22 cellular contexts compared by ENCODE assay signal in genomic region chrX:7156879-7157278, GRCh38. TPM values are rescaled to one million over a fixed set of nuclear protein-coding genes. Genes with fewer than 3 reads are reported as not detected.
DNase-seq lines count a peak whose midpoint lies in the region; ATAC-seq, FAIRE-seq and TF ChIP-seq lines count a peak whose summit lies in the region.
"Had no signal": no experiment of that assay in that cellular context is flagged by ENCODE, and none has a peak within 500 bp of the region (broad histone marks: within the 10 kb centered on the region; RNA-seq: fewer than 3 reads in every experiment).

No MANE protein-coding gene starts in this region.

- H2AK5ac ChIP-seq in IMR-90 (ENCODE audit: low read depth, low read length), result no peak overlapping the region

- FAIRE-seq in HepG2 (lab: Jason Lieb, UNC), result no peak
- FAIRE-seq: A204.1, D721Med, G401.6 had no signal

- intact Hi-C loops in HepG2 (cut with micrococcal nuclease; ENCODE audit: unreplicated experiment), result no loop called here
- intact Hi-C loops in right lobe of liver (cut with DNase I), result no loop called here
- intact Hi-C loops in IMR-90 (cut with micrococcal nuclease), result no loop called here

- H3K9me3 Mint-ChIP-seq in WTC11 (no peaks in the 10 kb centered on the region), neural crest cell (no peaks in the 10 kb centered on the region), osteocyte (ENCODE audit: unreplicated experiment) (no peaks in the 10 kb centered on the region)
- H3K9me3 Mint-ChIP-seq: CD4-positive, alpha-beta T cell; CD8-positive, alpha-beta T cell had no signal

- H3K27ac ChIP-seq in HepG2 (ENCODE audit: extremely low read length, insufficient read depth, low read length), result no peak overlapping the region
- no peak overlapping the region for H3K27ac ChIP-seq in right lobe of liver
- no peak overlapping the region for H3K27ac ChIP-seq in IMR-90 (ENCODE audit: insufficient read depth, low read length)
- no peak overlapping the region for H3K27ac ChIP-seq in SK-N-SH (ENCODE audit: low read depth in 2 of 2, low read length in 1 of 2)
- H3K27ac ChIP-seq: BLaER1 treated with 17β-estradiol and CSF1 and Interleukin-3, amounts not matched to agents 10 nM and 100 nM; C4-2B had no signal

- no peak for TF ChIP-seq POLR2A in HepG2 (IDR thresholded peaks at IDR 0.05; ENCODE audit: insufficient read depth in 1 of 2, low read depth in 2 of 2, low read length in 2 of 2)
- no peak for TF ChIP-seq POLR2A in right lobe of liver (IDR thresholded peaks at IDR 0.05)
- no peak for TF ChIP-seq POLR2A in IMR-90 (IDR thresholded peaks at IDR 0.05; ENCODE audit: low read depth, low read length)

- H3K27me3 ChIP-seq in HepG2 (ENCODE audit: control insufficient read depth in 1 of 2, insufficient read depth in 2 of 2, low read length in 2 of 2), result no peaks in the 10 kb centered on the region
- H3K27me3 ChIP-seq in right lobe of liver, result no peaks in the 10 kb centered on the region
- peaks cover 8% of the 10 kb centered on the region; the same call in 1 of the 2 replicates for H3K27me3 ChIP-seq in IMR-90 (ENCODE audit: control insufficient read depth, insufficient read depth, low read length)
- H3K27me3 ChIP-seq in SK-N-SH (ENCODE audit: insufficient read depth), result no peaks in the 10 kb centered on the region
- H3K27me3 ChIP-seq: BLaER1 treated with 17β-estradiol and CSF1 and Interleukin-3, amounts not matched to agents 10 nM and 100 nM had no signal

- H2BK15ac ChIP-seq in IMR-90 (ENCODE audit: low read depth, low read length), result no peak overlapping the region

- H3K56ac ChIP-seq in IMR-90 (ENCODE audit: extremely low read depth, insufficient read depth, low read length), result no peak overlapping the region

- no peak for DNase-seq in HepG2 (ENCODE audit: low spot score)
- no peak for DNase-seq in right lobe of liver
- no peak for DNase-seq in IMR-90
- DNase-seq in WTC11 (ENCODE audit: low spot score), result no peak
- no peak for DNase-seq in neural crest cell (ENCODE audit: low read depth, low spot score)
- DNase-seq in SK-N-SH, result no peak
- DNase-seq in osteocyte (ENCODE audit: extremely low spot score, unreplicated experiment), result no peak
- DNase-seq in AML-193 (lab: John Stamatoyannopoulos, UW), result no peak
- DNase-seq: 8988T; ACHN; Caco-2; Calu3; CD4-positive, alpha-beta T cell; CD8-positive, alpha-beta T cell; DMS79 treated with DMSO at 0.1 percent for 48 hours; GF-D8 had no signal

- dilution Hi-C loops in IMR-90 (cut with HindIII; ENCODE audit: low sequenced_read_pairs, unreplicated experiment), result no loop called here

- no peaks in the 10 kb centered on the region for H3K79me1 ChIP-seq in IMR-90 (ENCODE audit: low read depth in 1 of 2, low read length in 2 of 2)

- TF ChIP-seq EP300 in HepG2 (IDR thresholded peaks at IDR 0.05; ENCODE audit: low read depth in 2 of 2, low read length in 2 of 2) (no peak), HepG2 (CRISPR knock-in tag; IDR thresholded peaks at IDR 0.05; ENCODE audit: borderline replicate concordance) (no peak), SK-N-SH (IDR thresholded peaks at IDR 0.05; ENCODE audit: borderline replicate concordance in 1 of 2, low read depth in 1 of 2, low read length in 1 of 2) (no peak)

- no TSS peak for BruUV-seq in HepG2 (replicated peaks; lab: Mats Ljungman, UMichigan)
- no TSS peak for BruUV-seq in IMR-90 (replicated peaks; lab: Mats Ljungman, UMichigan)

- no peak overlapping the region for H2BK120ac ChIP-seq in IMR-90 (ENCODE audit: low read depth, low read length)

- H3K4me3 ChIP-seq in HepG2 (replicated peaks in 1 of 3; ENCODE audit: insufficient read depth in 1 of 3, low read depth in 2 of 3, low read length in 3 of 3) (no peak overlapping the region), right lobe of liver (no peak overlapping the region), IMR-90 (ENCODE audit: insufficient read depth, low read depth, low read length) (no peak overlapping the region), SK-N-SH (ENCODE audit: low read depth in 2 of 2, low read length in 1 of 2) (no peak overlapping the region)
- H3K4me3 ChIP-seq: BLaER1 treated with 17β-estradiol and CSF1 and Interleukin-3, amounts not matched to agents 10 nM and 100 nM had no signal

- no peak for TF ChIP-seq RAD21 in HepG2 (CRISPR knock-in tag; IDR thresholded peaks at IDR 0.05)
- no peak for TF ChIP-seq RAD21 in IMR-90 (IDR thresholded peaks at IDR 0.05; ENCODE audit: low read length)
- TF ChIP-seq RAD21 in SK-N-SH (IDR thresholded peaks at IDR 0.05; ENCODE audit: low read length), result no peak

- H2AK9ac ChIP-seq in IMR-90 (replicated peaks; ENCODE audit: low read depth, low read length, poor library complexity), result no peak overlapping the region

- POLR2A ChIA-PET in HepG2 (lab: Yijun Ruan, JAX) (no interaction called here), IMR-90 (lab: Charles Lee; ENCODE audit: unreplicated experiment) (no interaction called here), WTC11 (lab: Charles Lee) (no interaction called here), SK-N-SH (lab: Yijun Ruan, JAX) (no interaction called here)

- no peaks in the 10 kb centered on the region for H3K9me2 ChIP-seq in SK-N-SH

- H4K5ac ChIP-seq in IMR-90 (ENCODE audit: low read depth, low read length), result no peak overlapping the region

- H3K4me1 Mint-ChIP-seq in WTC11 (peaks cover 30% of the 10 kb centered on the region), neural crest cell (peaks cover 18% of the 10 kb centered on the region), osteocyte (ENCODE audit: unreplicated experiment) (peaks cover 30% of the 10 kb centered on the region)
- H3K4me1 Mint-ChIP-seq: B cell had no signal

- H3K9me3 ChIP-seq in HepG2 (ENCODE audit: low read length) (no peaks in the 10 kb centered on the region), right lobe of liver (no peaks in the 10 kb centered on the region), IMR-90 (ENCODE audit: control insufficient read depth, insufficient read depth, low read length) (no peaks in the 10 kb centered on the region), SK-N-SH (no peaks in the 10 kb centered on the region)
- H3K9me3 ChIP-seq: BLaER1 treated with 17β-estradiol and CSF1 and Interleukin-3, amounts not matched to agents 10 nM and 100 nM; Caco-2 had no signal

- CTCF ChIA-PET in HepG2 (lab: Yijun Ruan, JAX; ENCODE audit: low intra/inter-chr PET ratio, low total read pairs), result no interaction called here
- CTCF ChIA-PET in IMR-90 (lab: Yijun Ruan, JAX), result no interaction called here
- CTCF ChIA-PET in WTC11 (lab: Charles Lee), result interaction anchor here (1.0 kb wide), 1 partner anchor 14 kb away, joined by 3 read pairs; no protein-coding TSS in a partner anchor
- CTCF ChIA-PET in SK-N-SH (lab: Yijun Ruan, JAX), result interaction anchor here (1.4 kb wide), 1 partner anchor 14 kb away, joined by 4 read pairs; no protein-coding TSS in a partner anchor

- TF ChIP-seq CTCF in HepG2 (CRISPR knock-in tag; IDR thresholded peaks at IDR 0.05) (no peak), right lobe of liver (IDR thresholded peaks at IDR 0.05) (no peak), IMR-90 (conservative IDR thresholded peaks at IDR 0.05; ENCODE audit: low read depth, low read length) (no peak), WTC11 (IDR thresholded peaks at IDR 0.05) (no peak), neural crest cell (conservative IDR thresholded peaks at IDR 0.05) (no peak), SK-N-SH (IDR thresholded peaks at IDR 0.05) (no peak), osteocyte (IDR thresholded peaks at IDR 0.05) (no peak)

- WGBS in HepG2 (ENCODE audit: low lambda C conversion rate), result 70% methylated on average over 3 of the region's 3 CpGs
- 86% methylated on average over 3 of the region's 3 CpGs for WGBS in right lobe of liver (ENCODE audit: insufficient coverage, low coverage, low lambda C conversion rate, missing lambda C conversion rate)
- WGBS in IMR-90 (ENCODE audit: extremely low coverage in 2 of 2, insufficient read length in 1 of 2), 2 experiments, result 60% methylated on average over 2 of the region's 3 CpGs; no CpG with 5 or more reads in 1 of the 2 experiments
- WGBS in SK-N-SH (ENCODE audit: low lambda C conversion rate), result 40% methylated on average over 3 of the region's 3 CpGs

- no peaks in the 10 kb centered on the region for H3K36me3 ChIP-seq in HepG2 (replicated peaks in 1 of 2; ENCODE audit: control insufficient read depth in 1 of 2, insufficient read depth in 2 of 2, low read length in 2 of 2)
- H3K36me3 ChIP-seq in right lobe of liver, result no peaks in the 10 kb centered on the region
- H3K36me3 ChIP-seq in IMR-90 (ENCODE audit: control insufficient read depth, insufficient read depth, low read length), result no peaks in the 10 kb centered on the region
- no peaks in the 10 kb centered on the region for H3K36me3 ChIP-seq in SK-N-SH (replicated peaks in 1 of 2; ENCODE audit: control insufficient read depth in 1 of 2, insufficient read depth in 2 of 2, low read length in 1 of 2)

- H4K20me1 ChIP-seq in HepG2 (ENCODE audit: insufficient read depth, low read length), result no peaks in the 10 kb centered on the region
- H4K20me1 ChIP-seq in IMR-90 (ENCODE audit: insufficient read depth, low read length), result no peaks in the 10 kb centered on the region
- H4K20me1 ChIP-seq in SK-N-SH (ENCODE audit: insufficient read depth), result no peaks in the 10 kb centered on the region

- no peak for ATAC-seq in HepG2
- ATAC-seq in right lobe of liver, result no peak
- ATAC-seq in IMR-90 (ENCODE audit: low read depth), result no peak
- ATAC-seq in WTC11, result no peak
- ATAC-seq: CD8-positive, alpha-beta T cell had no signal

- no peaks in the 10 kb centered on the region; the same call in 1 of the 2 replicates for H3K27me3 Mint-ChIP-seq in WTC11 (ENCODE audit: low read depth)
- H3K27me3 Mint-ChIP-seq in neural crest cell (ENCODE audit: low read depth), result peaks cover 10% of the 10 kb centered on the region
- H3K27me3 Mint-ChIP-seq in osteocyte (ENCODE audit: unreplicated experiment), result no peaks in the 10 kb centered on the region
- H3K27me3 Mint-ChIP-seq: B cell; CD4-positive, alpha-beta T cell had no signal

- H3K4me1 ChIP-seq in HepG2 (ENCODE audit: insufficient read depth, low read length) (peaks cover 25% of the 10 kb centered on the region), right lobe of liver (no peaks in the 10 kb centered on the region), IMR-90 (ENCODE audit: control insufficient read depth, insufficient read depth, low read length) (no peaks in the 10 kb centered on the region; the same call in 1 of the 2 replicates), SK-N-SH (ENCODE audit: control insufficient read depth in 1 of 2, insufficient read depth in 2 of 2, low read depth in 1 of 2, low read length in 1 of 2) (no peaks in the 10 kb centered on the region)
- H3K4me1 ChIP-seq: Caco-2 had no signal

- H3K4me3 Mint-ChIP-seq in WTC11 (no peak overlapping the region), neural crest cell (no peak overlapping the region), osteocyte (ENCODE audit: unreplicated experiment) (no peak overlapping the region)
- H3K4me3 Mint-ChIP-seq: B cell; CD4-positive, alpha-beta T cell; CD8-positive, alpha-beta T cell had no signal

- no peak overlapping the region for H3K4ac ChIP-seq in IMR-90 (ENCODE audit: low read depth, low read length)

- H2AFZ ChIP-seq in HepG2 (ENCODE audit: low read length) (no peak overlapping the region), IMR-90 (replicated peaks; ENCODE audit: low read length, poor library complexity) (no peak overlapping the region), SK-N-SH (ENCODE audit: low read depth) (no peak overlapping the region)

- H3K18ac ChIP-seq in IMR-90 (ENCODE audit: low read depth, low read length), result no peak overlapping the region

- no peak overlapping the region for H2BK5ac ChIP-seq in IMR-90 (ENCODE audit: low read depth, low read length, poor library complexity, severe bottlenecking)

- in situ Hi-C loops in HepG2 (cut with HindIII; ENCODE audit: extremely low pct_ligation_motif_present, low pct_unique_long_range_greater_than_20kb), result no loop called here
- in situ Hi-C loops in IMR-90 (cut with MboI; ENCODE audit: low sequenced_read_pairs), result no loop called here

- H4K8ac ChIP-seq in IMR-90 (ENCODE audit: low read depth in 2 of 2, low read length in 2 of 2), result no peak overlapping the region

- H3K27ac Mint-ChIP-seq in WTC11, result no peak overlapping the region
- H3K27ac Mint-ChIP-seq in neural crest cell (ENCODE audit: unreplicated experiment), result peak overlapping the region; percentile 31
- no peak overlapping the region for H3K27ac Mint-ChIP-seq in osteocyte (ENCODE audit: unreplicated experiment)
- H3K27ac Mint-ChIP-seq: B cell; CD4-positive, alpha-beta T cell; CD8-positive, alpha-beta T cell had no signal

- H3K9ac ChIP-seq in HepG2 (ENCODE audit: insufficient read depth, low read depth, low read length), result no peak overlapping the region
- H3K9ac ChIP-seq in IMR-90 (ENCODE audit: low read depth, low read length), result no peak overlapping the region
- H3K9ac ChIP-seq in SK-N-SH, result no peak overlapping the region
- H3K9ac ChIP-seq: BLaER1 treated with 17β-estradiol and CSF1 and Interleukin-3, amounts not matched to agents 10 nM and 100 nM had no signal

- no peaks in the 10 kb centered on the region for H3F3A ChIP-seq in SK-N-SH (replicated peaks; ENCODE audit: insufficient read depth)

- no peak overlapping the region for H3K23ac ChIP-seq in IMR-90 (ENCODE audit: low read depth, low read length)

- H4K91ac ChIP-seq in IMR-90 (ENCODE audit: insufficient read depth, low read depth, low read length), result no peak overlapping the region

- H3K4me2 ChIP-seq in HepG2 (ENCODE audit: low read depth, low read length), result no peak overlapping the region
- no peak overlapping the region for H3K4me2 ChIP-seq in IMR-90 (ENCODE audit: low read depth, low read length)
- H3K4me2 ChIP-seq in SK-N-SH, result no peak overlapping the region
- H3K4me2 ChIP-seq: BLaER1 treated with 17β-estradiol and CSF1 and Interleukin-3, amounts not matched to agents 10 nM and 100 nM had no signal

- H3K36me3 Mint-ChIP-seq in WTC11 (no peaks in the 10 kb centered on the region), neural crest cell (ENCODE audit: low read depth) (no peaks in the 10 kb centered on the region), osteocyte (ENCODE audit: unreplicated experiment) (no peaks in the 10 kb centered on the region)
- H3K36me3 Mint-ChIP-seq: CD8-positive, alpha-beta T cell had no signal

- H3K9me1 ChIP-seq in IMR-90 (ENCODE audit: insufficient read depth, low read length), result no peaks in the 10 kb centered on the region

- H3K79me2 ChIP-seq in HepG2 (ENCODE audit: insufficient read depth, low read length) (no peaks in the 10 kb centered on the region), SK-N-SH (ENCODE audit: insufficient read depth) (no peaks in the 10 kb centered on the region)

- no peak overlapping the region for H3K14ac ChIP-seq in IMR-90 (replicated peaks; ENCODE audit: low read depth, low read length)

- H2BK20ac ChIP-seq in IMR-90 (ENCODE audit: low read depth, low read length), result no peak overlapping the region

RNA-seq across cellular contexts. Expression of gene PUDP, which starts 8.9 kb away (rescaled TPM):
- total RNA-seq in HepG2 (2016; rRNA removed; fragmentation: Illumina TruSeq; extraction: Trizol) (7.5 and 16.3 TPM in 2 replicates), right lobe of liver (10 to 100 TPM in 4 of 6 experiments, 1 to 10 TPM in 2; 8.8 to 18.4 (median 11.8) TPM), IMR-90 (2012; rRNA removed) (22.2 and 25.0 TPM in 2 replicates), WTC11 (2021) (20.8 to 22.2 TPM (median 21.7 TPM) in 3 replicates), neural crest cell (75.0 and 75.8 TPM in 2 replicates), osteocyte (18.4 and 21.9 TPM in 2 replicates)
- 1.9 and 2.0 TPM in 2 replicates for total RNA-seq in HepG2 (2016; cell fraction: cytosol; rRNA removed; fragmentation: Illumina TruSeq; extraction: Trizol; ENCODE audit: low read depth)
- total RNA-seq in HepG2 (2016; cell fraction: insoluble cytoplasmic fraction; rRNA removed; fragmentation: Illumina TruSeq; extraction: Trizol), result 7.1 and 17.4 TPM in 2 replicates
- total RNA-seq in HepG2 (2016; cell fraction: membrane; rRNA removed; fragmentation: Illumina TruSeq; extraction: Trizol), result 8.8 and 9.0 TPM in 2 replicates
- 7.7 and 8.1 TPM in 2 replicates for total RNA-seq in HepG2 (2016; cell fraction: nucleus; rRNA removed; fragmentation: Illumina TruSeq; extraction: Trizol)
- polyA plus RNA-seq in HepG2 (2011; rRNA removed) (17.7 and 23.5 TPM in 2 replicates), IMR-90 (2012; rRNA removed) (28.6 and 29.4 TPM in 2 replicates), SK-N-SH (2012; rRNA removed) (23.0 and 23.2 TPM in 2 replicates)
- polyA plus RNA-seq in HepG2 (2011; cell fraction: cytosol; rRNA removed), result 17.5 and 21.4 TPM in 2 replicates
- 5.4 and 6.3 TPM in 2 replicates for polyA plus RNA-seq in HepG2 (2011; cell fraction: nucleus; rRNA removed)
- polyA plus RNA-seq in HepG2 (2012), result 17.4 and 19.4 TPM in 2 replicates
- 3.0 and 3.9 TPM in 2 replicates for polyA plus RNA-seq in HepG2 (2016; cell fraction: cytosol; fragmentation: Illumina TruSeq; extraction: Trizol; ENCODE audit: low read depth)
- polyA plus RNA-seq in HepG2 (2016; cell fraction: insoluble cytoplasmic fraction; fragmentation: Illumina TruSeq; extraction: Trizol; ENCODE audit: low read depth), result 32.6 and 35.0 TPM in 2 replicates
- polyA plus RNA-seq in HepG2 (2016; cell fraction: membrane; fragmentation: Illumina TruSeq; extraction: Trizol; ENCODE audit: low read depth), result 10.4 and 10.6 TPM in 2 replicates
- 11.5 and 12.1 TPM in 2 replicates for polyA plus RNA-seq in HepG2 (2016; cell fraction: nucleus; fragmentation: Illumina TruSeq; extraction: Trizol; ENCODE audit: insufficient read depth, low read depth)
- 18.1 and 31.8 TPM in 2 replicates for polyA minus RNA-seq in HepG2 (2011; rRNA and poly(A)+ RNA removed; ENCODE audit: low replicate concordance)
- 10.1 and 12.8 TPM in 2 replicates for polyA minus RNA-seq in HepG2 (2011; cell fraction: cytosol; rRNA and poly(A)+ RNA removed)
- polyA minus RNA-seq in HepG2 (2011; cell fraction: nucleus; rRNA and poly(A)+ RNA removed), result 14.5 and 17.7 TPM in 2 replicates
- polyA plus RNA-seq in IMR-90 (2012; cell fraction: cytosol; rRNA removed), result 19.5 and 44.1 TPM in 2 replicates
- polyA plus RNA-seq in IMR-90 (2012; cell fraction: nucleus; rRNA removed; ENCODE audit: low replicate concordance), result 9.6 and 13.2 TPM in 2 replicates
- 24.7 and 26.4 TPM in 2 replicates for polyA plus RNA-seq in SK-N-SH (2012; cell fraction: cytosol; rRNA removed)
- polyA plus RNA-seq in SK-N-SH (2012; cell fraction: nucleus; rRNA removed), result 12.3 and 12.4 TPM in 2 replicates

RNA-seq across cellular contexts. Expression of gene STS, which starts 9.4 kb away (rescaled TPM):
- total RNA-seq in HepG2 (2016; rRNA removed; fragmentation: Illumina TruSeq; extraction: Trizol) (1.5 and 2.0 TPM in 2 replicates), right lobe of liver (10 to 100 TPM in 4 of 6 experiments, 1 to 10 TPM in 2; 4.7 to 12.8 (median 10.7) TPM), IMR-90 (2012; rRNA removed) (3.4 and 3.6 TPM in 2 replicates), WTC11 (2021) (0.87 to 1.3 TPM (median 0.96 TPM) in 3 replicates), neural crest cell (6.3 and 6.9 TPM in 2 replicates), osteocyte (13.3 and 13.5 TPM in 2 replicates)
- total RNA-seq in HepG2 (2016; cell fraction: cytosol; rRNA removed; fragmentation: Illumina TruSeq; extraction: Trizol; ENCODE audit: low read depth), result 0.40 and 0.53 TPM in 2 replicates
- total RNA-seq in HepG2 (2016; cell fraction: insoluble cytoplasmic fraction; rRNA removed; fragmentation: Illumina TruSeq; extraction: Trizol), result 1.6 and 2.1 TPM in 2 replicates
- 1.9 TPM in 2 replicates for total RNA-seq in HepG2 (2016; cell fraction: membrane; rRNA removed; fragmentation: Illumina TruSeq; extraction: Trizol)
- total RNA-seq in HepG2 (2016; cell fraction: nucleus; rRNA removed; fragmentation: Illumina TruSeq; extraction: Trizol), result 1.4 and 1.7 TPM in 2 replicates
- polyA plus RNA-seq in HepG2 (2011; rRNA removed) (0.87 and 0.88 TPM in 2 replicates), IMR-90 (2012; rRNA removed) (2.4 and 2.6 TPM in 2 replicates), SK-N-SH (2012; rRNA removed) (1.1 and 1.4 TPM in 2 replicates)
- polyA plus RNA-seq in HepG2 (2011; cell fraction: cytosol; rRNA removed), result 0.60 and 0.95 TPM in 2 replicates
- 0.32 and 0.54 TPM in 2 replicates for polyA plus RNA-seq in HepG2 (2011; cell fraction: nucleus; rRNA removed)
- polyA plus RNA-seq in HepG2 (2012), result 1.0 and 1.2 TPM in 2 replicates
- polyA plus RNA-seq in HepG2 (2016; cell fraction: cytosol; fragmentation: Illumina TruSeq; extraction: Trizol; ENCODE audit: low read depth), result 0.45 and 0.62 TPM in 2 replicates
- polyA plus RNA-seq in HepG2 (2016; cell fraction: insoluble cytoplasmic fraction; fragmentation: Illumina TruSeq; extraction: Trizol; ENCODE audit: low read depth), result 2.5 TPM in 2 replicates
- polyA plus RNA-seq in HepG2 (2016; cell fraction: membrane; fragmentation: Illumina TruSeq; extraction: Trizol; ENCODE audit: low read depth), result 1.7 and 2.0 TPM in 2 replicates
- polyA plus RNA-seq in HepG2 (2016; cell fraction: nucleus; fragmentation: Illumina TruSeq; extraction: Trizol; ENCODE audit: insufficient read depth, low read depth), result 1.5 and 1.7 TPM in 2 replicates
- 2.4 and 36.0 TPM in 2 replicates for polyA minus RNA-seq in HepG2 (2011; rRNA and poly(A)+ RNA removed; ENCODE audit: low replicate concordance)
- 1.2 and 2.6 TPM in 2 replicates for polyA minus RNA-seq in HepG2 (2011; cell fraction: cytosol; rRNA and poly(A)+ RNA removed)
- 1.0 and 2.4 TPM in 2 replicates for polyA minus RNA-seq in HepG2 (2011; cell fraction: nucleus; rRNA and poly(A)+ RNA removed)
- 0.96 and 1.2 TPM in 2 replicates for polyA plus RNA-seq in IMR-90 (2012; cell fraction: cytosol; rRNA removed)
- 0.35 and 1.4 TPM in 2 replicates for polyA plus RNA-seq in IMR-90 (2012; cell fraction: nucleus; rRNA removed; ENCODE audit: low replicate concordance)
- 1.5 and 1.6 TPM in 2 replicates for polyA plus RNA-seq in SK-N-SH (2012; cell fraction: cytosol; rRNA removed)
- polyA plus RNA-seq in SK-N-SH (2012; cell fraction: nucleus; rRNA removed), result 0.41 and 0.71 TPM in 2 replicates

Comparison
In these comparisons a context has a peak if more than half of its experiments do, and no peak if none do; other contexts are left out.
1. CTCF ChIA-PET loops: an anchor here in WTC11 (1.0 kb wide) and SK-N-SH (1.4 kb wide); none called in HepG2 and IMR-90.
2. Of the 50 proteins assayed by ChIP-seq in both HepG2 and WTC11: peak only in HepG2: none; only in WTC11: GABPB1; in both: none; in neither: 49.